Comparison of ENCODE assay signal across 8 cellular contexts in genomic region chr9:130693101-130693425, GRCh38. TPM values are rescaled to one million over a fixed set of nuclear protein-coding genes. Genes with fewer than 3 reads are reported as not detected.
A peak's percentile ranks its signal among the peaks of the same experiment; 100 is the strongest.
DNase-seq lines count a peak whose midpoint lies in the region; ATAC-seq and TF ChIP-seq lines count a peak whose summit lies in the region.

No MANE protein-coding gene starts in this region.

- CTCF ChIA-PET in PC-9 (lab: Charles Lee), result interaction anchor here (0.7 to 1.1 kb wide), 3 partner anchors 8 to 247 kb away, joined by 3 to 4 read pairs (median 3); no protein-coding TSS in a partner anchor

- intact Hi-C loops in PC-9 (cut with micrococcal nuclease; ENCODE audit: unreplicated experiment), result no loop called here
- intact Hi-C loops in prostate gland (cut with DNase I), result no loop called here
- intact Hi-C loops in sciatic nerve (cut with DNase I), result no loop called here

- peak overlapping the region; percentile 64 for H3K4me3 ChIP-seq in GM08714 (ENCODE audit: low read length)
- H3K4me3 ChIP-seq in PC-9, result peak overlapping the region; percentile 88
- peak overlapping the region; percentile 82 for H3K4me3 ChIP-seq in fibroblast of mammary gland (ENCODE audit: control insufficient read depth, low read depth, low read length)
- peak overlapping the region; percentile 51 to 56 for H3K4me3 ChIP-seq in prostate gland

- H3K9me3 ChIP-seq in PC-9 (ENCODE audit: insufficient read depth, low read depth) (no peaks in the 10 kb centered on the region), prostate gland (no peaks in the 10 kb centered on the region)

- no peak for DNase-seq in PC-9
- no peak for DNase-seq in fibroblast of mammary gland (ENCODE audit: low read depth)
- DNase-seq in prostate gland (ENCODE audit: low spot score), result no peak
- DNase-seq in 8988T, result no peak
- no peak for DNase-seq in sciatic nerve (ENCODE audit: low spot score)

- BruUV-seq in PC-9 (replicated peaks; lab: Mats Ljungman, UMichigan), result no TSS peak

- POLR2A ChIA-PET in PC-9 (lab: Charles Lee; ENCODE audit: unreplicated experiment), result interaction anchor here (0.5 to 0.9 kb wide), 4 partner anchors 20 to 411 kb away, joined by 3 to 5 read pairs (median 4); no protein-coding TSS in a partner anchor

- H3K27ac ChIP-seq in PC-9 (no peak overlapping the region), prostate gland (peak overlapping the region; percentile 38 to 59)

- H2AFZ ChIP-seq in PC-9, result peak overlapping the region; percentile 98

- TF ChIP-seq CTCF in PC-9 (conservative IDR thresholded peaks at IDR 0.05) (no peak), fibroblast of mammary gland (conservative IDR thresholded peaks at IDR 0.05; ENCODE audit: control insufficient read depth, insufficient read depth, low read depth, low read length) (no peak), prostate gland (IDR thresholded peaks at IDR 0.05) (no peak)

- H3F3A ChIP-seq in PC-9 (ENCODE audit: insufficient read depth, low read depth), result peaks cover 12% of the 10 kb centered on the region; the same call in 1 of the 2 replicates

- 6% methylated on average over 8 of the region's 8 CpGs for WGBS in prostate gland

- peaks cover 40% of the 10 kb centered on the region for H3K79me2 ChIP-seq in PC-9 (ENCODE audit: low read depth)

- H3K4me1 ChIP-seq in PC-9 (replicated peaks; ENCODE audit: insufficient read depth) (peaks cover 22% of the 10 kb centered on the region), prostate gland (replicated peaks) (no peaks in the 10 kb centered on the region)

- H3K27me3 ChIP-seq in PC-9 (ENCODE audit: insufficient read depth, low read depth) (no peaks in the 10 kb centered on the region), prostate gland (replicated peaks; ENCODE audit: insufficient read depth) (no peaks in the 10 kb centered on the region)

- ATAC-seq in GM18505 (IDR thresholded peaks at IDR 0.05; ENCODE audit: unreplicated experiment) (no peak), HG03460 (IDR thresholded peaks at IDR 0.05; ENCODE audit: unreplicated experiment) (no peak), sciatic nerve (no peak)

- H4K20me1 ChIP-seq in PC-9 (ENCODE audit: insufficient read depth), result peaks cover 12% of the 10 kb centered on the region

- no peaks in the 10 kb centered on the region for H3K9me2 ChIP-seq in PC-9 (ENCODE audit: insufficient read depth)

- peaks cover 14% of the 10 kb centered on the region for H3K36me3 ChIP-seq in PC-9 (ENCODE audit: low read depth)
- no peaks in the 10 kb centered on the region for H3K36me3 ChIP-seq in prostate gland

- no peak for TF ChIP-seq POLR2A in prostate gland (IDR thresholded peaks at IDR 0.05)
- no peak for TF ChIP-seq POLR2A in GM18505 (IDR thresholded peaks at IDR 0.05; ENCODE audit: borderline replicate concordance, extremely low read depth, insufficient read depth, insufficient read length)

- H3K4me2 ChIP-seq in PC-9, result peak overlapping the region; percentile 74

RNA-seq across cellular contexts. Expression of gene EXOSC2, which starts 0.5 kb away (rescaled TPM):
- 49.5 and 52.0 TPM in 2 replicates for total RNA-seq in PC-9 (2021)
- 10 to 100 TPM; 18.4 to 22.7 TPM for total RNA-seq in prostate gland
- 27.2 TPM for total RNA-seq in sciatic nerve

RNA-seq across cellular contexts. Expression of gene PRDM12, which starts 28.7 kb away (rescaled TPM):
- total RNA-seq in PC-9 (2021) (0.35 and 0.46 TPM in 2 replicates), prostate gland (not detected), sciatic nerve (not detected)
